In genomic region chr15:88484781-88485246, GRCh38 we compare ENCODE assay signal across 12 cellular contexts. TPM values are rescaled to one million over a fixed set of nuclear protein-coding genes. Genes with fewer than 3 reads are reported as not detected.
DNase-seq lines count a peak whose midpoint lies in the region; ATAC-seq and TF ChIP-seq lines count a peak whose summit lies in the region.
"Had no signal": no experiment of that assay in that cellular context is flagged by ENCODE, and none has a peak within 500 bp of the region (broad histone marks: within the 10 kb centered on the region; RNA-seq: fewer than 3 reads in every experiment).

No MANE protein-coding gene starts in this region.

- H3K4me3 Mint-ChIP-seq in activated CD4-positive, alpha-beta memory T cell treated with anti-CD3 and anti-CD28 coated beads for 36 hours = no peak overlapping the region
- H3K4me3 Mint-ChIP-seq: activated naive CD8-positive, alpha-beta T cell treated with anti-CD3 and anti-CD28 coated beads, Interleukin-2, amount 10 ng/mL, durations not matched to agents 7 days and 5 days had no signal

- H3K9ac ChIP-seq in neuronal stem cell (ENCODE audit: low read depth, low read length, poor library complexity) = peak overlapping the region; percentile 17
- H3K9ac ChIP-seq: KMS-11 had no signal

- H3K36me3 ChIP-seq in neuronal stem cell (replicated peaks in 1 of 2; ENCODE audit: control insufficient read depth in 2 of 2, insufficient read depth in 2 of 2, low read length in 2 of 2) = peaks cover 0 to 3% of the 10 kb centered on the region in 2 donors

- H3K27me3 Mint-ChIP-seq in activated CD4-positive, alpha-beta memory T cell treated with anti-CD3 and anti-CD28 coated beads for 36 hours = no peaks in the 10 kb centered on the region
- H3K27me3 Mint-ChIP-seq: activated naive CD8-positive, alpha-beta T cell treated with anti-CD3 and anti-CD28 coated beads, Interleukin-2, amount 10 ng/mL, durations not matched to agents 7 days and 5 days had no signal

- H2BK5ac ChIP-seq in neuronal stem cell (ENCODE audit: low read length) = peak overlapping the region; percentile 26

- no peak overlapping the region for H4K8ac ChIP-seq in neuronal stem cell (ENCODE audit: low read depth, low read length)

- no peak overlapping the region for H3K4ac ChIP-seq in neuronal stem cell (ENCODE audit: low read length)

- no peak overlapping the region for H3K27ac Mint-ChIP-seq in activated CD4-positive, alpha-beta memory T cell treated with anti-CD3 and anti-CD28 coated beads for 36 hours
- H3K27ac Mint-ChIP-seq: activated naive CD8-positive, alpha-beta T cell treated with anti-CD3 and anti-CD28 coated beads, Interleukin-2, amount 10 ng/mL, durations not matched to agents 7 days and 5 days had no signal

- no peaks in the 10 kb centered on the region for H3K79me1 ChIP-seq in neuronal stem cell (ENCODE audit: low read depth, low read length)

- H3K36me3 Mint-ChIP-seq in activated CD4-positive, alpha-beta memory T cell treated with anti-CD3 and anti-CD28 coated beads for 36 hours = peaks cover 3% of the 10 kb centered on the region
- H3K36me3 Mint-ChIP-seq: activated naive CD8-positive, alpha-beta T cell treated with anti-CD3 and anti-CD28 coated beads, Interleukin-2, amount 10 ng/mL, durations not matched to agents 7 days and 5 days had no signal

- H3K9me3 ChIP-seq in neuronal stem cell (replicated peaks in 1 of 2; ENCODE audit: control insufficient read depth in 2 of 2, insufficient read depth in 1 of 2, low read depth in 1 of 2, low read length in 2 of 2) = no peaks in the 10 kb centered on the region
- H3K9me3 ChIP-seq: Caco-2 had no signal

- no peak overlapping the region for H2BK15ac ChIP-seq in neuronal stem cell (ENCODE audit: low read length)

- no peak overlapping the region for H3K23ac ChIP-seq in neuronal stem cell (ENCODE audit: low read depth, low read length, poor library complexity)

- H2AK5ac ChIP-seq in neuronal stem cell (ENCODE audit: low read depth, low read length) = no peak overlapping the region

- peaks cover 23 to 33% of the 10 kb centered on the region in 2 donors for H3K4me1 ChIP-seq in neuronal stem cell (ENCODE audit: control insufficient read depth in 2 of 2, insufficient read depth in 1 of 2, low read depth in 1 of 2, low read length in 2 of 2)
- H3K4me1 ChIP-seq: Caco-2 had no signal

- DNase-seq in GM13976 (ENCODE audit: low spot score) (peak; percentile 7), NCI-H526 (lab: John Stamatoyannopoulos, UW) (peak; percentile 79 to 86), epithelial cell of esophagus (ENCODE audit: low read depth) (peak; percentile 56), neuronal stem cell (ENCODE audit: low spot score) (peak; percentile 76), OCI-M1 (lab: John Stamatoyannopoulos, UW) (no peak)
- DNase-seq in activated CD4-positive, alpha-beta memory T cell treated with anti-CD3 and anti-CD28 coated beads for 36 hours = no peak
- DNase-seq: activated naive CD8-positive, alpha-beta T cell treated with anti-CD3 and anti-CD28 coated beads, Interleukin-2, amount 10 ng/mL, durations not matched to agents 7 days and 5 days; Caco-2; stimulated activated CD4-positive, alpha-beta T cell treated with anti-CD3 and anti-CD28 coated beads, Interleukin-4, amount 100 ng/mL, for 24 hours had no signal

- WGBS in neuronal stem cell (ENCODE audit: extremely low coverage in 2 of 2, insufficient read length in 2 of 2, insufficient replicate concordance in 1 of 2), 2 donors = no CpG with 5 or more reads among the region's 7 CpGs

- no peak for ATAC-seq in HG03025 (IDR thresholded peaks at IDR 0.05; ENCODE audit: low FRiP score, unreplicated experiment)
- no peak for ATAC-seq in GM21528 (IDR thresholded peaks at IDR 0.05; ENCODE audit: low FRiP score, unreplicated experiment)

- peak overlapping the region; percentile 53 for H3K27ac ChIP-seq in neuronal stem cell (replicated peaks; ENCODE audit: low read length)
- H3K27ac ChIP-seq: KMS-11 had no signal

- H2BK12ac ChIP-seq in neuronal stem cell (ENCODE audit: low read length) = peak overlapping the region; percentile 35

- in situ Hi-C loops in GM13976 (cut with MboI; ENCODE audit: low sequenced_read_pairs, unreplicated experiment) = no loop called here

- intact Hi-C loops in activated CD4-positive, alpha-beta memory T cell treated with anti-CD3 and anti-CD28 coated beads for 36 hours (cut with micrococcal nuclease) = no loop called here

- POLR2A ChIA-PET in activated CD4-positive, alpha-beta memory T cell treated with anti-CD3 and anti-CD28 coated beads for 36 hours (lab: Charles Lee) = no interaction called here

- TF ChIP-seq CTCF in GM13976 (IDR thresholded peaks at IDR 0.05; ENCODE audit: borderline replicate concordance, control extremely low read depth, extremely low read depth, insufficient read depth, missing control alignments) (no peak), epithelial cell of esophagus (IDR thresholded peaks at IDR 0.05; ENCODE audit: insufficient read depth, low read depth, low read length, missing control alignments) (no peak)

- H3K4me1 Mint-ChIP-seq in activated CD4-positive, alpha-beta memory T cell treated with anti-CD3 and anti-CD28 coated beads for 36 hours (ENCODE audit: low read depth) = no peaks in the 10 kb centered on the region
- H3K4me1 Mint-ChIP-seq: activated naive CD8-positive, alpha-beta T cell treated with anti-CD3 and anti-CD28 coated beads, Interleukin-2, amount 10 ng/mL, durations not matched to agents 7 days and 5 days had no signal

- no peak overlapping the region for H2BK120ac ChIP-seq in neuronal stem cell (ENCODE audit: low read depth, low read length)

- no peaks in the 10 kb centered on the region for H3K9me3 Mint-ChIP-seq in activated CD4-positive, alpha-beta memory T cell treated with anti-CD3 and anti-CD28 coated beads for 36 hours
- H3K9me3 Mint-ChIP-seq: activated naive CD8-positive, alpha-beta T cell treated with anti-CD3 and anti-CD28 coated beads, Interleukin-2, amount 10 ng/mL, durations not matched to agents 7 days and 5 days had no signal

- H2AFZ ChIP-seq in neuronal stem cell (ENCODE audit: low read length) = no peak overlapping the region

- no peak overlapping the region for H3K14ac ChIP-seq in neuronal stem cell (ENCODE audit: low read length)

- H3K4me2 ChIP-seq in neuronal stem cell (ENCODE audit: insufficient read depth, low read length, poor library complexity, severe bottlenecking) = peak overlapping the region; percentile 37
- H3K4me2 ChIP-seq: KMS-11 had no signal

- H4K91ac ChIP-seq in neuronal stem cell (ENCODE audit: low read depth, low read length, poor library complexity) = no peak overlapping the region

- H3K27me3 ChIP-seq in neuronal stem cell (ENCODE audit: control insufficient read depth in 3 of 3, insufficient read depth in 3 of 3, low read depth in 1 of 3, low read length in 3 of 3) = no peaks in the 10 kb centered on the region

- CTCF ChIA-PET in activated CD4-positive, alpha-beta memory T cell treated with anti-CD3 and anti-CD28 coated beads for 36 hours (lab: Charles Lee) = interaction anchor here (1.2 kb wide), 1 partner anchor 17 kb away, joined by 3 read pairs; the partner anchor contains the start of gene MRPS11

- H3K18ac ChIP-seq in neuronal stem cell (ENCODE audit: low read length) = peak overlapping the region; percentile 31

- no peak overlapping the region for H3K4me3 ChIP-seq in epithelial cell of esophagus (ENCODE audit: low read length)
- no peak overlapping the region for H3K4me3 ChIP-seq in neuronal stem cell (ENCODE audit: low read length in 2 of 2)

RNA-seq across cellular contexts. Expression of gene MRPS11, which starts 17.3 kb away (rescaled TPM):
- polyA plus RNA-seq in neuronal stem cell (2013, experiment 1 of 2) = 31.3 TPM
- polyA plus RNA-seq in neuronal stem cell (2013, experiment 2 of 2) = 29.5 TPM
- total RNA-seq in activated CD4-positive, alpha-beta memory T cell treated with anti-CD3 and anti-CD28 coated beads for 36 hours = 10 to 100 TPM; 54.9 to 56.4 TPM

RNA-seq across cellular contexts. Expression of gene MRPL46, which starts 17.6 kb away (rescaled TPM):
- polyA plus RNA-seq in neuronal stem cell (2013, experiment 1 of 2) = 26.2 TPM
- polyA plus RNA-seq in neuronal stem cell (2013, experiment 2 of 2) = 25.7 TPM
- 10 to 100 TPM; 29.6 to 34.2 TPM for total RNA-seq in activated CD4-positive, alpha-beta memory T cell treated with anti-CD3 and anti-CD28 coated beads for 36 hours

Comparison
In these comparisons a context has a peak if more than half of its experiments do, and no peak if none do; other contexts are left out.
1. DNase-seq: peak in GM13976 (single experiment), NCI-H526 (2 of 2), epithelial cell of esophagus (single experiment) and neuronal stem cell (single experiment); none in OCI-M1 (single experiment) and activated CD4-positive, alpha-beta memory T cell treated with anti-CD3 and anti-CD28 coated beads for 36 hours (single experiment).